Comparison of ENCODE assay signal across 1 cellular context in the genomic region with DNA sequence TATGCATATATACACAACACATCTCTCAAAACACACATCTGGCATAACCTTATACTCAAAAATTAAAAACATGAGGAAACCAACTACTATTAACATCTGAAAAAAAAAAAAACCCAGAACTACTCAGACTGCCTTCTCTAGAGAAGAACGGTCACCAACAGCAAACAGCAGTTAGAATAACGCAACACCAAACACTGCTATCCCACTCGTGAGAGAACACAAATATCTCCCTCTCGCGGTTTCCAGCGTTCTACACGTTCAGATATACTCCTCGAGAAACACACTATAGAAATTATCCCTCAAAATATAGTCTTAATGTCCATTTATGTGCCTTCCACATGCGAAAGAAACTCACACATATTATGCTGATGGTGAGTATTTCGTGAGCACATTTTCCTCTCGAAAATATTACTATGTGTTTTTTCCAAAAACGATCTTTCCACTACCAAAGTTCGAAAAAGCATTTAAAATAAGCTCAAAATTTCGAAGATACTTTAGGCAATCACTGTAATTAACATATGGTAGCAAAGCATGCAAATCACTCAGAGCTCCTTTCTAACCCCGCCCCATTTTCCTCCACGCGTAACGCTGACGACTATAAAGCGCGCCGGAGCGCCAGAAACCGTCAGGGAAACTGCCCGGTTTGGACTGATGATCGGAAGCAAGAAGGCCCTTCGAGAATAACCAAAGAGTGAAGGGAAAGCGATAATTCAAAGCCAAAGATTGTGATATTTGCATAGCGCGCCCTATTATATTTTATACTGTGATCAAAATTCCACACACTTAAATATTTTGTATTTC.
TF ChIP-seq lines count a peak whose summit lies in the region.

No MANE protein-coding gene starts in this region.

TF ChIP-seq in HepG2, 621 proteins besides CTCF, POLR2A, EP300 and RAD21 (continued from another document and continues in another):
- TF ChIP-seq, protein P1, sequence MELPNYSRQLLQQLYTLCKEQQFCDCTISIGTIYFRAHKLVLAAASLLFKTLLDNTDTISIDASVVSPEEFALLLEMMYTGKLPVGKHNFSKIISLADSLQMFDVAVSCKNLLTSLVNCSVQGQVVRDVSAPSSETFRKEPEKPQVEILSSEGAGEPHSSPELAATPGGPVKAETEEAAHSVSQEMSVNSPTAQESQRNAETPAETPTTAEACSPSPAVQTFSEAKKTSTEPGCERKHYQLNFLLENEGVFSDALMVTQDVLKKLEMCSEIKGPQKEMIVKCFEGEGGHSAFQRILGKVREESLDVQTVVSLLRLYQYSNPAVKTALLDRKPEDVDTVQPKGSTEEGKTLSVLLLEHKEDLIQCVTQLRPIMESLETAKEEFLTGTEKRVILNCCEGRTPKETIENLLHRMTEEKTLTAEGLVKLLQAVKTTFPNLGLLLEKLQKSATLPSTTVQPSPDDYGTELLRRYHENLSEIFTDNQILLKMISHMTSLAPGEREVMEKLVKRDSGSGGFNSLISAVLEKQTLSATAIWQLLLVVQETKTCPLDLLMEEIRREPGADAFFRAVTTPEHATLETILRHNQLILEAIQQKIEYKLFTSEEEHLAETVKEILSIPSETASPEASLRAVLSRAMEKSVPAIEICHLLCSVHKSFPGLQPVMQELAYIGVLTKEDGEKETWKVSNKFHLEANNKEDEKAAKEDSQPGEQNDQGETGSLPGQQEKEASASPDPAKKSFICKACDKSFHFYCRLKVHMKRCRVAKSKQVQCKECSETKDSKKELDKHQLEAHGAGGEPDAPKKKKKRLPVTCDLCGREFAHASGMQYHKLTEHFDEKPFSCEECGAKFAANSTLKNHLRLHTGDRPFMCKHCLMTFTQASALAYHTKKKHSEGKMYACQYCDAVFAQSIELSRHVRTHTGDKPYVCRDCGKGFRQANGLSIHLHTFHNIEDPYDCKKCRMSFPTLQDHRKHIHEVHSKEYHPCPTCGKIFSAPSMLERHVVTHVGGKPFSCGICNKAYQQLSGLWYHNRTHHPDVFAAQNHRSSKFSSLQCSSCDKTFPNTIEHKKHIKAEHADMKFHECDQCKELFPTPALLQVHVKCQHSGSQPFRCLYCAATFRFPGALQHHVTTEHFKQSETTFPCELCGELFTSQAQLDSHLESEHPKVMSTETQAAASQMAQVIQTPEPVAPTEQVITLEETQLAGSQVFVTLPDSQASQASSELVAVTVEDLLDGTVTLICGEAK (IDR thresholded peaks at IDR 0.05) = 0 out of 2 replicates have a peak, but pooled peaks have one; percentile 25
- TF ChIP-seq, protein P1 (CRISPR knock-in tag; IDR thresholded peaks at IDR 0.05) = no peak
- TF ChIP-seq FIP1L1 (IDR thresholded peaks at IDR 0.05; ENCODE audit: borderline replicate concordance, insufficient read depth, low read depth, low read length) (no peak), ZNF570 (CRISPR knock-in tag; IDR thresholded peaks at IDR 0.05; ENCODE audit: borderline replicate concordance) (peak; percentile 72; the same call in 1 of the 2 replicates), TBX2 (CRISPR knock-in tag; IDR thresholded peaks at IDR 0.05; ENCODE audit: borderline replicate concordance) (peak; percentile 52), ZNF790 (CRISPR knock-in tag; IDR thresholded peaks at IDR 0.05; ENCODE audit: borderline replicate concordance) (no peak), RARG (CRISPR knock-in tag; IDR thresholded peaks at IDR 0.05; ENCODE audit: low read depth) (peak; percentile 85; the same call in 1 of the 2 replicates), KDM6A (CRISPR knock-in tag; IDR thresholded peaks at IDR 0.05; ENCODE audit: low read depth) (no peak), RARA (CRISPR knock-in tag; IDR thresholded peaks at IDR 0.05) (peak; percentile 58; the same call in 1 of the 2 replicates), ZBTB49 (CRISPR knock-in tag; IDR thresholded peaks at IDR 0.05; ENCODE audit: borderline replicate concordance) (peak; percentile 97), ZBTB3 (CRISPR knock-in tag; IDR thresholded peaks at IDR 0.05; ENCODE audit: borderline replicate concordance, low read depth) (peak; percentile 85; the same call in 1 of the 2 replicates), KMT2A (CRISPR knock-in tag; IDR thresholded peaks at IDR 0.05) (peak; percentile 78), FOXJ3 (CRISPR knock-in tag; IDR thresholded peaks at IDR 0.05; ENCODE audit: borderline replicate concordance) (peak; percentile 88), EEA1 (CRISPR knock-in tag; IDR thresholded peaks at IDR 0.05; ENCODE audit: borderline replicate concordance) (no peak), PTBP1 (IDR thresholded peaks at IDR 0.05; ENCODE audit: low read depth, low read length, poor library complexity, severe bottlenecking) (no peak), ZNF577 (CRISPR knock-in tag; IDR thresholded peaks at IDR 0.05; ENCODE audit: borderline replicate concordance, low read depth) (0 out of 2 replicates have a peak, but pooled peaks have one; percentile 52), ZNF850 (CRISPR knock-in tag; conservative IDR thresholded peaks at IDR 0.05) (no peak), SCMH1 (CRISPR knock-in tag; IDR thresholded peaks at IDR 0.05; ENCODE audit: borderline replicate concordance) (no peak), CBFB (CRISPR knock-in tag; IDR thresholded peaks at IDR 0.05) (peak; percentile 89), SNRNP70 (IDR thresholded peaks at IDR 0.05; ENCODE audit: low read depth, low read length) (no peak), NPAS2 (CRISPR knock-in tag; IDR thresholded peaks at IDR 0.05; ENCODE audit: borderline replicate concordance) (no peak), AHR (CRISPR knock-in tag; IDR thresholded peaks at IDR 0.05) (peak; percentile 37; the same call in 1 of the 2 replicates), SYNCRIP (IDR thresholded peaks at IDR 0.05; ENCODE audit: insufficient read depth, low read depth, low read length) (no peak), SNAPC2 (CRISPR knock-in tag; IDR thresholded peaks at IDR 0.05) (peak; percentile 100), ZNF841 (CRISPR knock-in tag; IDR thresholded peaks at IDR 0.05; ENCODE audit: borderline replicate concordance) (peak; percentile 98), ZNF546 (CRISPR knock-in tag; conservative IDR thresholded peaks at IDR 0.05) (0 out of 2 replicates have a peak, but pooled peaks have one; percentile 42), KDM5A (IDR thresholded peaks at IDR 0.05; ENCODE audit: borderline replicate concordance, low read length) (peak; percentile 93), TAF15 (IDR thresholded peaks at IDR 0.05; ENCODE audit: low read depth, low read length, poor library complexity, severe bottlenecking) (no peak), ZNF788 (CRISPR knock-in tag; IDR thresholded peaks at IDR 0.05; ENCODE audit: borderline replicate concordance) (0 out of 2 replicates have a peak, but pooled peaks have one; percentile 34), HES4 (CRISPR knock-in tag; IDR thresholded peaks at IDR 0.05; ENCODE audit: borderline replicate concordance) (no peak), ZNF34 (CRISPR knock-in tag; IDR thresholded peaks at IDR 0.05; ENCODE audit: borderline replicate concordance) (peak; percentile 74; the same call in 1 of the 2 replicates), TOE1 (CRISPR knock-in tag; IDR thresholded peaks at IDR 0.05) (peak; percentile 99)
- TF ChIP-seq, protein P2, sequence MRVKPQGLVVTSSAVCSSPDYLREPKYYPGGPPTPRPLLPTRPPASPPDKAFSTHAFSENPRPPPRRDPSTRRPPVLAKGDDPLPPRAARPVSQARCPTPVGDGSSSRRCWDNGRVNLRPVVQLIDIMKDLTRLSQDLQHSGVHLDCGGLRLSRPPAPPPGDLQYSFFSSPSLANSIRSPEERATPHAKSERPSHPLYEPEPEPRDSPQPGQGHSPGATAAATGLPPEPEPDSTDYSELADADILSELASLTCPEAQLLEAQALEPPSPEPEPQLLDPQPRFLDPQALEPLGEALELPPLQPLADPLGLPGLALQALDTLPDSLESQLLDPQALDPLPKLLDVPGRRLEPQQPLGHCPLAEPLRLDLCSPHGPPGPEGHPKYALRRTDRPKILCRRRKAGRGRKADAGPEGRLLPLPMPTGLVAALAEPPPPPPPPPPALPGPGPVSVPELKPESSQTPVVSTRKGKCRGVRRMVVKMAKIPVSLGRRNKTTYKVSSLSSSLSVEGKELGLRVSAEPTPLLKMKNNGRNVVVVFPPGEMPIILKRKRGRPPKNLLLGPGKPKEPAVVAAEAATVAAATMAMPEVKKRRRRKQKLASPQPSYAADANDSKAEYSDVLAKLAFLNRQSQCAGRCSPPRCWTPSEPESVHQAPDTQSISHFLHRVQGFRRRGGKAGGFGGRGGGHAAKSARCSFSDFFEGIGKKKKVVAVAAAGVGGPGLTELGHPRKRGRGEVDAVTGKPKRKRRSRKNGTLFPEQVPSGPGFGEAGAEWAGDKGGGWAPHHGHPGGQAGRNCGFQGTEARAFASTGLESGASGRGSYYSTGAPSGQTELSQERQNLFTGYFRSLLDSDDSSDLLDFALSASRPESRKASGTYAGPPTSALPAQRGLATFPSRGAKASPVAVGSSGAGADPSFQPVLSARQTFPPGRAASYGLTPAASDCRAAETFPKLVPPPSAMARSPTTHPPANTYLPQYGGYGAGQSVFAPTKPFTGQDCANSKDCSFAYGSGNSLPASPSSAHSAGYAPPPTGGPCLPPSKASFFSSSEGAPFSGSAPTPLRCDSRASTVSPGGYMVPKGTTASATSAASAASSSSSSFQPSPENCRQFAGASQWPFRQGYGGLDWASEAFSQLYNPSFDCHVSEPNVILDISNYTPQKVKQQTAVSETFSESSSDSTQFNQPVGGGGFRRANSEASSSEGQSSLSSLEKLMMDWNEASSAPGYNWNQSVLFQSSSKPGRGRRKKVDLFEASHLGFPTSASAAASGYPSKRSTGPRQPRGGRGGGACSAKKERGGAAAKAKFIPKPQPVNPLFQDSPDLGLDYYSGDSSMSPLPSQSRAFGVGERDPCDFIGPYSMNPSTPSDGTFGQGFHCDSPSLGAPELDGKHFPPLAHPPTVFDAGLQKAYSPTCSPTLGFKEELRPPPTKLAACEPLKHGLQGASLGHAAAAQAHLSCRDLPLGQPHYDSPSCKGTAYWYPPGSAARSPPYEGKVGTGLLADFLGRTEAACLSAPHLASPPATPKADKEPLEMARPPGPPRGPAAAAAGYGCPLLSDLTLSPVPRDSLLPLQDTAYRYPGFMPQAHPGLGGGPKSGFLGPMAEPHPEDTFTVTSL (CRISPR knock-in tag; IDR thresholded peaks at IDR 0.05; ENCODE audit: borderline replicate concordance) = no peak
- TF ChIP-seq, protein P3, sequence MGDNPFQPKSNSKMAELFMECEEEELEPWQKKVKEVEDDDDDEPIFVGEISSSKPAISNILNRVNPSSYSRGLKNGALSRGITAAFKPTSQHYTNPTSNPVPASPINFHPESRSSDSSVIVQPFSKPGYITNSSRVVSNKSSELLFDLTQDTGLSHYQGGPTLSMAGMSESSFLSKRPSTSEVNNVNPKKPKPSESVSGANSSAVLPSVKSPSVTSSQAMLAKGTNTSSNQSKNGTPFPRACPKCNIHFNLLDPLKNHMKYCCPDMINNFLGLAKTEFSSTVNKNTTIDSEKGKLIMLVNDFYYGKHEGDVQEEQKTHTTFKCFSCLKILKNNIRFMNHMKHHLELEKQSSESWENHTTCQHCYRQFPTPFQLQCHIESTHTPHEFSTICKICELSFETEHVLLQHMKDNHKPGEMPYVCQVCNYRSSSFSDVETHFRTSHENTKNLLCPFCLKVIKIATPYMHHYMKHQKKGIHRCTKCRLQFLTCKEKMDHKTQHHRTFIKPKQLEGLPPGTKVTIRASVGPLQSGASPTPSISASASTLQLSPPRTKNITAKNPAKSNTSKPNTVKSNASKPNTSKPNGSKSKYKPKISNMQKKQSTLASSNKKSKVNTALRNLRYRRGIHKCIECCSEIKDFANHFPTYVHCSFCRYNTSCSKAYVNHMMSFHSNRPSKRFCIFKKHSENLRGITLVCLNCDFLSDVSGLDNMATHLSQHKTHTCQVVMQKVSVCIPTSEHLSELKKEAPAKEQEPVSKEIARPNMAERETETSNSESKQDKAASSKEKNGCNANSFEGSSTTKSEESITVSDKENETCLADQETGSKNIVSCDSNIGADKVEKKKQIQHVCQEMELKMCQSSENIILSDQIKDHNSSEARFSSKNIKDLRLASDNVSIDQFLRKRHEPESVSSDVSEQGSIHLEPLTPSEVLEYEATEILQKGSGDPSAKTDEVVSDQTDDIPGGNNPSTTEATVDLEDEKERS (CRISPR knock-in tag; IDR thresholded peaks at IDR 0.05) = peak; percentile 77
